In genomic region chr3:32842531-32842931, GRCh38 we compare ENCODE assay signal across 14 cellular contexts. TPM values are rescaled to one million over a fixed set of nuclear protein-coding genes. Genes with fewer than 3 reads are reported as not detected.
A peak's percentile ranks its signal among the peaks of the same experiment; 100 is the strongest.
DNase-seq lines count a peak whose midpoint lies in the region; ATAC-seq and TF ChIP-seq lines count a peak whose summit lies in the region.
"Had no signal": no experiment of that assay in that cellular context is flagged by ENCODE, and none has a peak within 500 bp of the region (broad histone marks: within the 10 kb centered on the region; RNA-seq: fewer than 3 reads in every experiment).

No MANE protein-coding gene starts in this region.

- H3K9me3 ChIP-seq in A673 (ENCODE audit: low read depth, low read length, poor library complexity, severe bottlenecking): no peaks in the 10 kb centered on the region
- H3K9me3 ChIP-seq: left lung had no signal

- no peak for TF ChIP-seq POLR2A in NB4 (IDR thresholded peaks at IDR 0.05; ENCODE audit: extremely low read depth, insufficient read length)

- H3K27me3 ChIP-seq in A673 (replicated peaks; ENCODE audit: insufficient read depth, low read depth, low read length, poor library complexity): no peaks in the 10 kb centered on the region

- TF ChIP-seq CTCF in A673 (conservative IDR thresholded peaks at IDR 0.05; ENCODE audit: low read depth, low read length): no peak
- TF ChIP-seq CTCF in NB4 (IDR thresholded peaks at IDR 0.05; ENCODE audit: low read depth, low read length): no peak

- DNase-seq in A673 (ENCODE audit: low spot score) (peak; percentile 51), NB4 (ENCODE audit: low read depth) (no peak), amniotic stem cell (lab: John Stamatoyannopoulos, UW) (no peak)
- no peak for DNase-seq in activated CD4-positive, alpha-beta T cell treated with anti-CD3 and anti-CD28 coated beads, Interleukin-2, amount 50 U/mL, for 4 hours
- no peak for DNase-seq in stimulated activated naive CD4-positive, alpha-beta T cell treated with Interleukin-2 at 50 U/mL for 16 hours (lab: John Stamatoyannopoulos, UW)
- DNase-seq: activated CD4-positive, alpha-beta T cell treated with anti-CD3 and anti-CD28 coated beads for 1 hour; activated naive CD4-positive, alpha-beta T cell treated with Interleukin-2 at 50 U/mL for 16 hours; left lung; NCI-H2171 treated with DMSO at 0.1 percent for 48 hours; SHP77 had no signal

- POLR2A ChIA-PET in A673 (lab: Charles Lee; ENCODE audit: low non-redundant PET): no interaction called here

- peaks cover 34% of the 10 kb centered on the region for H3K4me1 ChIP-seq in A673 (ENCODE audit: insufficient read depth, low read length, poor library complexity, severe bottlenecking)

- CTCF ChIA-PET in A673 (lab: Charles Lee): no interaction called here

- H3K27ac ChIP-seq in A673 (ENCODE audit: low read depth, low read length, poor library complexity, severe bottlenecking): peak overlapping the region; percentile 80

- peak; percentile 56 for ATAC-seq in GM19438 (IDR thresholded peaks at IDR 0.05; ENCODE audit: low read depth, unreplicated experiment)
- peak; percentile 17 for ATAC-seq in esophagus mucosa
- no peak for ATAC-seq in HG03159 (IDR thresholded peaks at IDR 0.05; ENCODE audit: unreplicated experiment)

- H3K4me3 ChIP-seq in A673 (ENCODE audit: low read depth, low read length, poor library complexity, severe bottlenecking) (no peak overlapping the region), NB4 (ENCODE audit: low read depth, low read length) (peak overlapping the region; percentile 13)
- H3K4me3 ChIP-seq: left lung had no signal

- no peaks in the 10 kb centered on the region for H3K36me3 ChIP-seq in A673 (ENCODE audit: insufficient read depth, low read length, poor library complexity, severe bottlenecking)
- H3K36me3 ChIP-seq: left lung had no signal

- intact Hi-C loops in A673 (cut with micrococcal nuclease; ENCODE audit: unreplicated experiment): no loop called here

- BruUV-seq in A673 (replicated peaks; lab: Mats Ljungman, UMichigan): no TSS peak

RNA-seq across cellular contexts. Expression of gene TRIM71, which starts 24.7 kb away (rescaled TPM):
- 0.30 and 0.39 TPM in 2 replicates for total RNA-seq in A673 (2021)
- not detected for total RNA-seq in esophagus mucosa
- total RNA-seq: osteoblast had no signal
